1 cellular context compared by ENCODE assay signal in the genomic region with DNA sequence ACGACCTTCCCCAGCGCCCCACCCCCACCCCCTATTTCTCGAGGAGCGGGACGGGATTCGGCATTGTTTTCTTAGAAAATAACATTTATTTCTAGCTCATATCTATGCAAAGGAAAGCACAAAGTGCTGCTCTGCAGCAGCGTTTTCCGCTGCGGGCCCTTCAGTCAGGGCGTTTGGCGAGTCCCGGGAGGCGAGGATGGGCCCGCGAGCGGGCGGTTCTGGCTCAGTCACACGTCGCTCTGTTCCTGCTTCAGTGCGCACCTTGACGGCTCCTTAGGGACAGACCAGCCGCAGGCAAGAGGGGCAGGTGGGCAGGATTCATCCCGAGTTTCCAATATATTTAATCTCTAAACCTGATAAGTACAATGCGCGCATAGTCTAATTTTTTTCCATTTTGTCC.
TF ChIP-seq lines count a peak whose summit lies in the region.

No MANE protein-coding gene starts in this region.

TF ChIP-seq in IMR-90, 13 proteins besides CTCF, POLR2A, EP300 and RAD21:
- TF ChIP-seq MAZ (IDR thresholded peaks at IDR 0.05; ENCODE audit: borderline replicate concordance, low read depth, low read length) (no peak), SMC3 (IDR thresholded peaks at IDR 0.05; ENCODE audit: low read depth, low read length) (no peak), FOS (IDR thresholded peaks at IDR 0.05; ENCODE audit: low read depth, low read length) (no peak), CHD1 (IDR thresholded peaks at IDR 0.05; ENCODE audit: low read depth, low read length) (no peak), BHLHE40 (IDR thresholded peaks at IDR 0.05; ENCODE audit: low read depth, low read length) (no peak), CEBPB (IDR thresholded peaks at IDR 0.05; ENCODE audit: low read depth, low read length) (no peak), ELK1 (IDR thresholded peaks at IDR 0.05; ENCODE audit: borderline replicate concordance, low read depth, low read length) (no peak), MAFK (IDR thresholded peaks at IDR 0.05; ENCODE audit: low read depth, low read length) (no peak), NFE2L2 (IDR thresholded peaks at IDR 0.05; ENCODE audit: low read depth, low read length) (no peak), MXI1 (IDR thresholded peaks at IDR 0.05; ENCODE audit: borderline replicate concordance, low read depth, low read length) (no peak), RCOR1 (IDR thresholded peaks at IDR 0.05; ENCODE audit: insufficient replicate concordance, low read length) (no peak), RFX5 (IDR thresholded peaks at IDR 0.05; ENCODE audit: low read depth, low read length) (no peak)
- TF ChIP-seq, protein P1, sequence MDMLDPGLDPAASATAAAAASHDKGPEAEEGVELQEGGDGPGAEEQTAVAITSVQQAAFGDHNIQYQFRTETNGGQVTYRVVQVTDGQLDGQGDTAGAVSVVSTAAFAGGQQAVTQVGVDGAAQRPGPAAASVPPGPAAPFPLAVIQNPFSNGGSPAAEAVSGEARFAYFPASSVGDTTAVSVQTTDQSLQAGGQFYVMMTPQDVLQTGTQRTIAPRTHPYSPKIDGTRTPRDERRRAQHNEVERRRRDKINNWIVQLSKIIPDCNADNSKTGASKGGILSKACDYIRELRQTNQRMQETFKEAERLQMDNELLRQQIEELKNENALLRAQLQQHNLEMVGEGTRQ (IDR thresholded peaks at IDR 0.05; ENCODE audit: low read depth, low read length) = no peak
